8 cellular contexts compared by ENCODE assay signal in the genomic region with DNA sequence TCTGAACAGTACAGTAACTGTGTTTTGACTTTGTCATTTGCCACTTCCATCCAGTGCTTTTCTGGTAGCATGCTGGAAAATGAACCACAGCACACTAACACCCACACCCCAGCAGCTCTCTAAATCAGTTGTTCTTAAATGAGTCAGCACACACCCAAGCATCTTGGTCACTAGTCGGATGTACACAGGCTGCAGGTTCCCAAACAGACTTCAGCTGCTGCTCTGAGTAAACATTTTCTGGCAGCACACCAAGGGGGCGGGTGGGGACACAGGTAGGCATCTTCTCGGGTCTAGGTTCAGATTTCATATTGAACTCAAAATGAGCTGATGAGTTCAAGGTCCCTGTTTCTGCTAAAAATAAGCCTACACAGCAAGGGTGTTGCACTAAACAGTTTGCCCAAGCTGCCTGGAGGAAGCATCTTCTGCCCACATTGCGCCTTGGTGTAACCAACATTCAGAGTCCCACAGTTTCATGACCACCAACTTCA. TPM values are rescaled to one million over a fixed set of nuclear protein-coding genes. Genes with fewer than 3 reads are reported as not detected.
DNase-seq lines count a peak whose midpoint lies in the region; ATAC-seq and FAIRE-seq lines count a peak whose summit lies in the region.

No MANE protein-coding gene starts in this region.

- H3K9me3 Mint-ChIP-seq in activated naive CD8-positive, alpha-beta T cell treated with anti-CD3 and anti-CD28 coated beads for 36 hours, result peaks cover 3% of the 10 kb centered on the region
- no peaks in the 10 kb centered on the region for H3K9me3 Mint-ChIP-seq in stimulated activated naive CD8-positive, alpha-beta T cell treated with anti-CD3 and anti-CD28 coated beads, Interleukin-15, amount 100 ng/mL, for 72 hours

- H3K27me3 Mint-ChIP-seq in activated naive CD8-positive, alpha-beta T cell treated with anti-CD3 and anti-CD28 coated beads for 36 hours, result no peaks in the 10 kb centered on the region
- H3K27me3 Mint-ChIP-seq in stimulated activated naive CD8-positive, alpha-beta T cell treated with anti-CD3 and anti-CD28 coated beads, Interleukin-15, amount 100 ng/mL, for 72 hours, result no peaks in the 10 kb centered on the region

- ATAC-seq in GM18858 (IDR thresholded peaks at IDR 0.05; ENCODE audit: unreplicated experiment) (peak; percentile 88), HG02610 (IDR thresholded peaks at IDR 0.05; ENCODE audit: unreplicated experiment) (peak; percentile 92)
- ATAC-seq in stimulated activated naive CD8-positive, alpha-beta T cell treated with anti-CD3 and anti-CD28 coated beads, Interleukin-15, amount 100 ng/mL, for 72 hours, result peak; percentile 83

- DNase-seq in NCI-H510A treated with DMSO at 0.1 percent for 48 hours (lab: John Stamatoyannopoulos, UW) (peak; percentile 55), NCI-H526 (lab: John Stamatoyannopoulos, UW) (no peak), frontal cortex (ENCODE audit: low spot score in 2 of 2) (no peak), NCI-H226 (no peak)
- DNase-seq in activated naive CD8-positive, alpha-beta T cell treated with anti-CD3 and anti-CD28 coated beads for 36 hours, result peak; percentile 70
- peak; percentile 68 to 83 for DNase-seq in stimulated activated naive CD8-positive, alpha-beta T cell treated with anti-CD3 and anti-CD28 coated beads, Interleukin-15, amount 100 ng/mL, for 72 hours

- H3K36me3 Mint-ChIP-seq in activated naive CD8-positive, alpha-beta T cell treated with anti-CD3 and anti-CD28 coated beads for 36 hours, result peaks cover 6% of the 10 kb centered on the region

- peaks cover 26% of the 10 kb centered on the region for H3K4me1 Mint-ChIP-seq in activated naive CD8-positive, alpha-beta T cell treated with anti-CD3 and anti-CD28 coated beads for 36 hours
- H3K4me1 Mint-ChIP-seq in stimulated activated naive CD8-positive, alpha-beta T cell treated with anti-CD3 and anti-CD28 coated beads, Interleukin-15, amount 100 ng/mL, for 72 hours, result peaks cover 38% of the 10 kb centered on the region

- FAIRE-seq in frontal cortex (lab: Jason Lieb, UNC), result no peak

- peak overlapping the region; percentile 49 for H3K27ac Mint-ChIP-seq in activated naive CD8-positive, alpha-beta T cell treated with anti-CD3 and anti-CD28 coated beads for 36 hours
- peak overlapping the region in 1 of 2 donors; percentile 79 for H3K27ac Mint-ChIP-seq in stimulated activated naive CD8-positive, alpha-beta T cell treated with anti-CD3 and anti-CD28 coated beads, Interleukin-15, amount 100 ng/mL, for 72 hours

- no peak overlapping the region for H3K4me3 Mint-ChIP-seq in activated naive CD8-positive, alpha-beta T cell treated with anti-CD3 and anti-CD28 coated beads for 36 hours
- peak overlapping the region; percentile 45 to 74 for H3K4me3 Mint-ChIP-seq in stimulated activated naive CD8-positive, alpha-beta T cell treated with anti-CD3 and anti-CD28 coated beads, Interleukin-15, amount 100 ng/mL, for 72 hours

RNA-seq across cellular contexts. Expression of a gene that starts 39.8 kb away (rescaled TPM):
- 10 to 100 TPM; 39.0 to 39.7 TPM for total RNA-seq in activated naive CD8-positive, alpha-beta T cell treated with anti-CD3 and anti-CD28 coated beads for 36 hours
- not detected for total RNA-seq in frontal cortex

Comparison
In these comparisons a context has a peak if more than half of its experiments do, and no peak if none do; other contexts are left out.
1. DNase-seq: peak in NCI-H510A treated with DMSO at 0.1 percent for 48 hours (single experiment), activated naive CD8-positive, alpha-beta T cell treated with anti-CD3 and anti-CD28 coated beads for 36 hours (single experiment) and stimulated activated naive CD8-positive, alpha-beta T cell treated with anti-CD3 and anti-CD28 coated beads, Interleukin-15, amount 100 ng/mL, for 72 hours (2 of 2); none in NCI-H526 (0 of 2), frontal cortex (0 of 2) and NCI-H226 (single experiment).
2. RNA of a gene that starts 39.8 kb away (total RNA-seq): 39.0 to 39.7 TPM in activated naive CD8-positive, alpha-beta T cell treated with anti-CD3 and anti-CD28 coated beads for 36 hours; not detected in frontal cortex (single experiment); every median in the first group is over 10 times any median in the second.
3. Peak in every context shown above with its lines, with median percentiles within 50 percentile points of each other: ATAC-seq.